Comparison of ENCODE assay signal across 1 cellular context in genomic region chr20:45935416-45936046, GRCh38.
TF ChIP-seq lines count a peak whose summit lies in the region.

No MANE protein-coding gene starts in this region.

TF ChIP-seq in K562, 482 proteins besides CTCF, POLR2A, EP300 and RAD21 (continued from another document and continues in another):
- peak; percentile 64 for TF ChIP-seq ZBTB40 (IDR thresholded peaks at IDR 0.05)
- no peak for TF ChIP-seq ZBTB40 (CRISPR knock-in tag; IDR thresholded peaks at IDR 0.05)
- no peak for TF ChIP-seq SNIP1 (IDR thresholded peaks at IDR 0.05; ENCODE audit: low read depth)
- TF ChIP-seq DNMT1 (IDR thresholded peaks at IDR 0.05) = no peak
- TF ChIP-seq POLR3G (IDR thresholded peaks at IDR 0.05; ENCODE audit: extremely low read depth, insufficient read length, insufficient replicate concordance) = no peak
- no peak for TF ChIP-seq SREBF1 (IDR thresholded peaks at IDR 0.05; ENCODE audit: borderline replicate concordance, low read depth, low read length)
- no peak for TF ChIP-seq XRCC3 (IDR thresholded peaks at IDR 0.05)
- no peak for TF ChIP-seq KHSRP (IDR thresholded peaks at IDR 0.05)
- TF ChIP-seq HES1 (IDR thresholded peaks at IDR 0.05; ENCODE audit: low read depth) = peak; percentile 91
- TF ChIP-seq LCOR (CRISPR knock-in tag; IDR thresholded peaks at IDR 0.05) = no peak
- TF ChIP-seq ARID2 (IDR thresholded peaks at IDR 0.05) = no peak
- TF ChIP-seq ETV5 (CRISPR knock-in tag; IDR thresholded peaks at IDR 0.05; ENCODE audit: low read depth) = peak; percentile 40; the same call in 1 of the 2 replicates
- TF ChIP-seq TEAD1 (CRISPR knock-in tag; IDR thresholded peaks at IDR 0.05) = peak; percentile 91; a peak in 3 of 4 replicates
- no peak for TF ChIP-seq SRSF1 (IDR thresholded peaks at IDR 0.05; ENCODE audit: low read depth, low read length)
- TF ChIP-seq PCBP1 (IDR thresholded peaks at IDR 0.05; ENCODE audit: low read depth, low read length, poor library complexity, severe bottlenecking) = no peak
- TF ChIP-seq E2F3 (CRISPR knock-in tag; IDR thresholded peaks at IDR 0.05) = no peak
- TF ChIP-seq DACH1 (IDR thresholded peaks at IDR 0.05; ENCODE audit: partially characterized antibody) = no peak
- TF ChIP-seq NUFIP1 (IDR thresholded peaks at IDR 0.05; ENCODE audit: partially characterized antibody) = no peak
- TF ChIP-seq, protein P1, sequence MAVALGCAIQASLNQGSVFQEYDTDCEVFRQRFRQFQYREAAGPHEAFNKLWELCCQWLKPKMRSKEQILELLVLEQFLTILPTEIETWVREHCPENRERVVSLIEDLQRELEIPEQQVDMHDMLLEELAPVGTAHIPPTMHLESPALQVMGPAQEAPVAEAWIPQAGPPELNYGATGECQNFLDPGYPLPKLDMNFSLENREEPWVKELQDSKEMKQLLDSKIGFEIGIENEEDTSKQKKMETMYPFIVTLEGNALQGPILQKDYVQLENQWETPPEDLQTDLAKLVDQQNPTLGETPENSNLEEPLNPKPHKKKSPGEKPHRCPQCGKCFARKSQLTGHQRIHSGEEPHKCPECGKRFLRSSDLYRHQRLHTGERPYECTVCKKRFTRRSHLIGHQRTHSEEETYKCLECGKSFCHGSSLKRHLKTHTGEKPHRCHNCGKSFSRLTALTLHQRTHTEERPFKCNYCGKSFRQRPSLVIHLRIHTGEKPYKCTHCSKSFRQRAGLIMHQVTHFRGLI (CRISPR knock-in tag; IDR thresholded peaks at IDR 0.05) = no peak
- no peak for TF ChIP-seq ZNF3 (CRISPR knock-in tag; IDR thresholded peaks at IDR 0.05)
- no peak for TF ChIP-seq NFE2L1 (tag; IDR thresholded peaks at IDR 0.05; ENCODE audit: borderline replicate concordance, low read depth)
- no peak for TF ChIP-seq ZFP30 (CRISPR knock-in tag; IDR thresholded peaks at IDR 0.05; ENCODE audit: borderline replicate concordance)
- no peak for TF ChIP-seq ZNF184 (CRISPR knock-in tag; IDR thresholded peaks at IDR 0.05)
- TF ChIP-seq CSDE1 (IDR thresholded peaks at IDR 0.05) = peak in 1 of 2 experiments; percentile 25; a peak in 1 of 4 replicates
- TF ChIP-seq SOX6 (IDR thresholded peaks at IDR 0.05) = peak; percentile 92
- peak; percentile 71; the same call in 1 of the 2 replicates for TF ChIP-seq SMARCC2 (IDR thresholded peaks at IDR 0.05; ENCODE audit: low read depth)
- TF ChIP-seq BDP1 (IDR thresholded peaks at IDR 0.05; ENCODE audit: insufficient read depth, insufficient read length) = no peak
- no peak for TF ChIP-seq ELF4 (CRISPR knock-in tag; IDR thresholded peaks at IDR 0.05)
- TF ChIP-seq ZNF696 (CRISPR knock-in tag; conservative IDR thresholded peaks at IDR 0.05) = no peak
- TF ChIP-seq ZNF121 (CRISPR knock-in tag; conservative IDR thresholded peaks at IDR 0.05) = no peak
- no peak for TF ChIP-seq SREBF2 (CRISPR knock-in tag; IDR thresholded peaks at IDR 0.05)
- TF ChIP-seq SIX5 (IDR thresholded peaks at IDR 0.05; ENCODE audit: borderline replicate concordance in 1 of 2, insufficient read depth in 1 of 2, low read depth in 1 of 2, low read length in 2 of 2) = no peak
- no peak for TF ChIP-seq GTF2B (IDR thresholded peaks at IDR 0.05; ENCODE audit: extremely low read depth, insufficient read length)
- TF ChIP-seq HOXB6 (CRISPR knock-in tag; IDR thresholded peaks at IDR 0.05; ENCODE audit: borderline replicate concordance) = no peak
- TF ChIP-seq RUNX1 (IDR thresholded peaks at IDR 0.05; ENCODE audit: low read depth) = peak; percentile 95; the same call in 1 of the 2 replicates
- peak; percentile 94 for TF ChIP-seq HDAC3 (IDR thresholded peaks at IDR 0.05; ENCODE audit: borderline replicate concordance, partially characterized antibody)
- no peak; the same call in 1 of the 2 replicates for TF ChIP-seq ZBTB1 (CRISPR knock-in tag; IDR thresholded peaks at IDR 0.05; ENCODE audit: borderline replicate concordance, low read depth)
- TF ChIP-seq HMGN3 (IDR thresholded peaks at IDR 0.05; ENCODE audit: borderline replicate concordance, extremely low read depth, insufficient read length, low read depth, low read length) = no peak
- TF ChIP-seq ZNF347 (CRISPR knock-in tag; IDR thresholded peaks at IDR 0.05; ENCODE audit: low read depth) = no peak
- TF ChIP-seq, protein P2, sequence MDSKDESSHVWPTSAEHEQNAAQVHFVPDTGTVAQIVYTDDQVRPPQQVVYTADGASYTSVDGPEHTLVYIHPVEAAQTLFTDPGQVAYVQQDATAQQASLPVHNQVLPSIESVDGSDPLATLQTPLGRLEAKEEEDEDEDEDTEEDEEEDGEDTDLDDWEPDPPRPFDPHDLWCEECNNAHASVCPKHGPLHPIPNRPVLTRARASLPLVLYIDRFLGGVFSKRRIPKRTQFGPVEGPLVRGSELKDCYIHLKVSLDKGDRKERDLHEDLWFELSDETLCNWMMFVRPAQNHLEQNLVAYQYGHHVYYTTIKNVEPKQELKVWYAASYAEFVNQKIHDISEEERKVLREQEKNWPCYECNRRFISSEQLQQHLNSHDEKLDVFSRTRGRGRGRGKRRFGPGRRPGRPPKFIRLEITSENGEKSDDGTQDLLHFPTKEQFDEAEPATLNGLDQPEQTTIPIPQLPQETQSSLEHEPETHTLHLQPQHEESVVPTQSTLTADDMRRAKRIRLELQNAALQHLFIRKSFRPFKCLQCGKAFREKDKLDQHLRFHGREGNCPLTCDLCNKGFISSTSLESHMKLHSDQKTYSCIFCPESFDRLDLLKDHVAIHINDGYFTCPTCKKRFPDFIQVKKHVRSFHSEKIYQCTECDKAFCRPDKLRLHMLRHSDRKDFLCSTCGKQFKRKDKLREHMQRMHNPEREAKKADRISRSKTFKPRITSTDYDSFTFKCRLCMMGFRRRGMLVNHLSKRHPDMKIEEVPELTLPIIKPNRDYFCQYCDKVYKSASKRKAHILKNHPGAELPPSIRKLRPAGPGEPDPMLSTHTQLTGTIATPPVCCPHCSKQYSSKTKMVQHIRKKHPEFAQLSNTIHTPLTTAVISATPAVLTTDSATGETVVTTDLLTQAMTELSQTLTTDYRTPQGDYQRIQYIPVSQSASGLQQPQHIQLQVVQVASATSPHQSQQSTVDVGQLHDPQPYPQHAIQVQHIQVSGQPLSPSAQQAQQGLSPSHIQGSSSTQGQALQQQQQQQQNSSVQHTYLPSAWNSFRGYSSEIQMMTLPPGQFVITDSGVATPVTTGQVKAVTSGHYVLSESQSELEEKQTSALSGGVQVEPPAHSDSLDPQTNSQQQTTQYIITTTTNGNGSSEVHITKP (IDR thresholded peaks at IDR 0.05; ENCODE audit: partially characterized antibody) = peak; percentile 63
- TF ChIP-seq CBX2 (IDR thresholded peaks at IDR 0.05; ENCODE audit: insufficient read depth, low read length, poor library complexity, severe bottlenecking) = no peak
- no peak for TF ChIP-seq ZNF76 (CRISPR knock-in tag; IDR thresholded peaks at IDR 0.05; ENCODE audit: borderline replicate concordance)
- TF ChIP-seq SIRT6 (IDR thresholded peaks at IDR 0.05; ENCODE audit: low read depth, low read length) = no peak
- TF ChIP-seq JUND (IDR thresholded peaks at IDR 0.05; ENCODE audit: borderline replicate concordance, low read depth, low read length) = peak; percentile 44; the same call in 1 of the 2 replicates
- TF ChIP-seq JUND (tag; IDR thresholded peaks at IDR 0.05; ENCODE audit: borderline replicate concordance, low read depth, low read length) = no peak
- no peak for TF ChIP-seq HCFC1 (IDR thresholded peaks at IDR 0.05; ENCODE audit: low read depth, low read length)
- TF ChIP-seq CBFA2T3 (IDR thresholded peaks at IDR 0.05) = peak; percentile 96
- peak; percentile 86 for TF ChIP-seq NBN (IDR thresholded peaks at IDR 0.05; ENCODE audit: low read depth)
- TF ChIP-seq CREBBP (IDR thresholded peaks at IDR 0.05; ENCODE audit: low read depth, low read length) = no peak
- no peak for TF ChIP-seq ZNF431 (CRISPR knock-in tag; IDR thresholded peaks at IDR 0.05)
- TF ChIP-seq PTBP1 (IDR thresholded peaks at IDR 0.05; ENCODE audit: low read depth, low read length) = no peak
- TF ChIP-seq MAZ (CRISPR knock-in tag; conservative IDR thresholded peaks at IDR 0.05 in 1 of 2, IDR thresholded peaks at IDR 0.05 in 1 of 2) = 0 out of 4 replicates have a peak, but pooled peaks of 1 of the 2 experiments have one; percentile 10
- TF ChIP-seq NFIC (IDR thresholded peaks at IDR 0.05) = peak; percentile 60; the same call in 1 of the 2 replicates
- no peak; the same call in 1 of the 2 replicates for TF ChIP-seq MTA3 (IDR thresholded peaks at IDR 0.05; ENCODE audit: borderline replicate concordance)
- TF ChIP-seq PTTG1 (tag; IDR thresholded peaks at IDR 0.05; ENCODE audit: low read depth) = no peak
- no peak for TF ChIP-seq EHMT2 (IDR thresholded peaks at IDR 0.05)
- peak; percentile 96; the same call in 1 of the 2 replicates for TF ChIP-seq RNF2 (IDR thresholded peaks at IDR 0.05)
- no peak for TF ChIP-seq ATF4 (CRISPR knock-in tag; IDR thresholded peaks at IDR 0.05)
- TF ChIP-seq COPS2 (conservative IDR thresholded peaks at IDR 0.05) = no peak
- TF ChIP-seq BMI1 (IDR thresholded peaks at IDR 0.05; ENCODE audit: low read length) = no peak
